ENCODE assay signal across 12 cellular contexts in the genomic region with DNA sequence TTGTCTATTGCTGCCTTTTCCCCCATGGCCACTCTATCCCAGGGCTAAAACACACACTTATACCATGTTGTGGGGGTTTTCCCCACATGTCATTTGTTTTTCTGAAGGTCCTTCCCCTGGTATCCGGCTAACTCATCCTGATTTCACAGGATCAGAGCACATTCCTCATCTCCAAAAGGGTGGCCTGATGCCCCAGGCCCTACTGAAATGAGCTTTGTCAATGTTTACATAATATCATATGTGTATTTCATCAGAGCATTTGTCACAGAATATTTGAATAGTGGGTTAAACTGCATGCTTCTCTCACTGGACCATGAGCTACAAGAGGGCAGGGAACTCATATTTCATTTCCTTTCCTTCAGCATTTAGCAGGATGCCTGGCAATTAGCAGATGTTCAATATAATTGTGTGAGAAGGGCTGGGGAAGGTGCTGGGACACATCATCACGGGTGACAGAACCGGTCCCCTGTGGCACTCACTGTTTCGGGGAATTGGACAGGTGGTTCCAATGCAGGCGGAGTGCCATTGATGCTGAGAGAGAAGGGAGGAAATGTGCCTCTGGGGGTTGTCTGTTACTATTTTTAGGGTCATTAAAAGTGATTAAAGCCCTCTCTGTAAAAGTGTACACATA. TPM values are rescaled to one million over a fixed set of nuclear protein-coding genes. Genes with fewer than 3 reads are reported as not detected.
A peak's percentile ranks its signal among the peaks of the same experiment; 100 is the strongest.
DNase-seq lines count a peak whose midpoint lies in the region; ATAC-seq and TF ChIP-seq lines count a peak whose summit lies in the region.
"Had no signal": no experiment of that assay in that cellular context is flagged by ENCODE, and none has a peak within 500 bp of the region (broad histone marks: within the 10 kb centered on the region; RNA-seq: fewer than 3 reads in every experiment).

No MANE protein-coding gene starts in this region.

- H3K4ac ChIP-seq in H9 (ENCODE audit: low read depth, low read length), result no peak overlapping the region

- H3K18ac ChIP-seq in H9 (ENCODE audit: insufficient read length, low read depth, low read length), result no peak overlapping the region

- H4K8ac ChIP-seq in H9 (replicated peaks; ENCODE audit: insufficient read length, low read depth, low read length), result no peak overlapping the region

- H3K36me3 Mint-ChIP-seq in H9 (ENCODE audit: insufficient read depth in 1 of 3, low read depth in 3 of 3), result peaks cover under 1 to 11% (median 5%) of the 10 kb centered on the region in 3 experiments; a peak in 5 of 7 replicates
- H3K36me3 Mint-ChIP-seq: naive B cell had no signal

- H3K9me3 Mint-ChIP-seq in H9, result peaks cover 7 to 11% of the 10 kb centered on the region in 2 experiments; a peak in 4 of 5 replicates

- H2BK15ac ChIP-seq in H9 (ENCODE audit: low read depth, low read length), result no peak overlapping the region

- H3K27ac Mint-ChIP-seq in H9, result no peak overlapping the region
- H3K27ac Mint-ChIP-seq: naive B cell had no signal

- H3K79me2 ChIP-seq in H9 (ENCODE audit: insufficient read depth, low read length), result no peaks in the 10 kb centered on the region

- peak; percentile 88 for DNase-seq in GM04503 (ENCODE audit: low read depth)
- peak; percentile 74 for DNase-seq in NCI-H460 (ENCODE audit: extremely low read depth, low read depth)
- DNase-seq in epithelial cell of prostate (ENCODE audit: low read depth, low spot score), result peak; percentile 68
- no peak for DNase-seq in H9
- DNase-seq: central memory CD4-positive, alpha-beta T cell; naive B cell; stomach had no signal

- H3K4me1 ChIP-seq in subcutaneous abdominal adipose tissue (ENCODE audit: control insufficient read depth in 5 of 5, insufficient read depth in 5 of 5, low read length in 5 of 5) (peaks cover 4 to 25% (median 18%) of the 10 kb centered on the region in 5 donors), H9 (ENCODE audit: insufficient read depth, low read length) (no peaks in the 10 kb centered on the region)

- no peaks in the 10 kb centered on the region for H3K23me2 ChIP-seq in H9 (ENCODE audit: insufficient read length, low read depth, low read length, poor library complexity, severe bottlenecking)

- H3K23ac ChIP-seq in H9 (ENCODE audit: insufficient read length, low read depth, low read length), result no peak overlapping the region

- H3T11ph ChIP-seq in H9 (ENCODE audit: low read length), result no peak overlapping the region

- no peak overlapping the region for H2BK5ac ChIP-seq in H9 (ENCODE audit: insufficient read length, low read length)

- H4K5ac ChIP-seq in H9 (ENCODE audit: insufficient read length, low read depth, low read length), result no peak overlapping the region

- H2AFZ ChIP-seq in H9 (ENCODE audit: low read length), result no peak overlapping the region

- H2AK5ac ChIP-seq in H9 (ENCODE audit: insufficient read length, low read length), result no peak overlapping the region

- no peaks in the 10 kb centered on the region for H3K9me3 ChIP-seq in subcutaneous abdominal adipose tissue (ENCODE audit: control insufficient read depth in 5 of 5, low read length in 5 of 5)
- H3K9me3 ChIP-seq in H9 (ENCODE audit: control insufficient read depth, low read depth, low read length), result peaks cover 8% of the 10 kb centered on the region
- H3K9me3 ChIP-seq: stomach had no signal

- H3K56ac ChIP-seq in H9 (ENCODE audit: insufficient read length, low read depth, low read length), result no peak overlapping the region

- H3K27me3 ChIP-seq in subcutaneous abdominal adipose tissue (ENCODE audit: control insufficient read depth in 5 of 5, insufficient read depth in 4 of 5, low read length in 5 of 5), result no peaks in the 10 kb centered on the region
- H3K27me3 ChIP-seq in H9 (ENCODE audit: insufficient read depth, low read length), result no peaks in the 10 kb centered on the region
- H3K27me3 ChIP-seq: stomach had no signal

- H3K4me2 ChIP-seq in H9 (ENCODE audit: insufficient read depth, insufficient read length, low read length), result no peak overlapping the region

- H3K4me3 Mint-ChIP-seq in H9, result no peak overlapping the region
- H3K4me3 Mint-ChIP-seq: naive B cell had no signal

- no peak for ATAC-seq in HG03571 (IDR thresholded peaks at IDR 0.05; ENCODE audit: unreplicated experiment)
- ATAC-seq in HG03457 (IDR thresholded peaks at IDR 0.05; ENCODE audit: unreplicated experiment), result no peak
- ATAC-seq: GM12878, SK-N-SH treated with all-trans-retinoic acid at 6 μM for 48 hours had no signal

- H2BK12ac ChIP-seq in H9 (ENCODE audit: insufficient read length, low read depth, low read length), result no peak overlapping the region

- H3K79me1 ChIP-seq in H9 (ENCODE audit: insufficient read depth, low read depth, low read length, poor library complexity, severe bottlenecking), result no peaks in the 10 kb centered on the region

- no peak for TF ChIP-seq CTCF in H9 (conservative IDR thresholded peaks at IDR 0.05)

- H4K91ac ChIP-seq in H9 (ENCODE audit: insufficient read length, low read depth, low read length), result no peak overlapping the region

- H3K9ac ChIP-seq in subcutaneous abdominal adipose tissue (ENCODE audit: low read length in 5 of 5) (peak overlapping the region in 1 of 5 donors; percentile 21), H9 (ENCODE audit: extremely low read depth, insufficient read length, low read length) (no peak overlapping the region)

- H3K14ac ChIP-seq in H9 (ENCODE audit: insufficient read depth, low read length), result no peak overlapping the region

- no peak overlapping the region for H2BK20ac ChIP-seq in H9 (ENCODE audit: low read depth, low read length, poor library complexity, severe bottlenecking)

- H3K27ac ChIP-seq in epithelial cell of prostate, result peak overlapping the region; percentile 78
- H3K27ac ChIP-seq in subcutaneous abdominal adipose tissue (ENCODE audit: low read depth, low read length), result peak overlapping the region; percentile 81
- H3K27ac ChIP-seq in H9 (ENCODE audit: insufficient read length, low read depth, low read length), result no peak overlapping the region
- H3K27ac ChIP-seq: stomach had no signal

- H3K27me3 Mint-ChIP-seq in H9 (ENCODE audit: low read depth), result no peaks in the 10 kb centered on the region; the same call in none of the 2 replicates

- no peaks in the 10 kb centered on the region for H3K4me1 Mint-ChIP-seq in H9
- H3K4me1 Mint-ChIP-seq: naive B cell had no signal

- WGBS in H9 (ENCODE audit: extremely low coverage, insufficient read length, low lambda C conversion rate), result no CpG with 5 or more reads among the region's 5 CpGs

- no peak overlapping the region for H3K4me3 ChIP-seq in subcutaneous abdominal adipose tissue (ENCODE audit: low read depth in 1 of 5, low read length in 5 of 5)
- H3K4me3 ChIP-seq: GM12878, stomach had no signal

- H3K36me3 ChIP-seq in subcutaneous abdominal adipose tissue (ENCODE audit: control insufficient read depth in 5 of 5, insufficient read depth in 5 of 5, low read length in 5 of 5), result peaks cover 0 to 8% (median 7%) of the 10 kb centered on the region in 5 donors

- no peak overlapping the region for H2BK120ac ChIP-seq in H9 (ENCODE audit: low read depth, low read length, poor library complexity, severe bottlenecking)

- H4K20me1 ChIP-seq in H9 (ENCODE audit: control insufficient read depth, insufficient read depth, insufficient read length), result no peaks in the 10 kb centered on the region

RNA-seq across cellular contexts. Expression of a gene that starts 26.8 kb away (rescaled TPM):
- 9.6 and 11.1 TPM in 2 replicates for total RNA-seq in NCI-H460 (2014; rRNA removed; shearing (Covaris generic))
- 3.8 and 6.3 TPM in 2 replicates for polyA plus RNA-seq in NCI-H460 (2014; cell fraction: nucleus; rRNA removed)
- 0.63 and 0.75 TPM in 2 replicates for total RNA-seq in H9 (2021)
